8 cellular contexts compared by ENCODE assay signal in genomic region chr20:62972270-62973032, GRCh38. TPM values are rescaled to one million over a fixed set of nuclear protein-coding genes. Genes with fewer than 3 reads are reported as not detected.
DNase-seq lines count a peak whose midpoint lies in the region; ATAC-seq, FAIRE-seq and TF ChIP-seq lines count a peak whose summit lies in the region.

No MANE protein-coding gene starts in this region.

- H3K27ac Mint-ChIP-seq in activated naive CD8-positive, alpha-beta T cell treated with anti-CD3 and anti-CD28 coated beads for 36 hours, result no peak overlapping the region
- no peak overlapping the region for H3K27ac Mint-ChIP-seq in type B pancreatic cell

- DNase-seq in D721Med (ENCODE audit: insufficient read length, low spot score) (peak; percentile 99), NCI-H1092 (lab: John Stamatoyannopoulos, UW) (peak; percentile 72), SW 1271 (lab: John Stamatoyannopoulos, UW) (peak; percentile 75 to 78), cardiac septum (ENCODE audit: low spot score) (peak; percentile 88), posterior cingulate gyrus (peak; percentile 78 to 98 (median 87)), type B pancreatic cell (ENCODE audit: extremely low spot score, unreplicated experiment) (peak; percentile 90)
- DNase-seq in activated naive CD8-positive, alpha-beta T cell treated with anti-CD3 and anti-CD28 coated beads for 36 hours, result peak; percentile 89

- peaks cover 13% of the 10 kb centered on the region for H3K4me1 Mint-ChIP-seq in activated naive CD8-positive, alpha-beta T cell treated with anti-CD3 and anti-CD28 coated beads for 36 hours
- no peaks in the 10 kb centered on the region for H3K4me1 Mint-ChIP-seq in type B pancreatic cell (ENCODE audit: unreplicated experiment)

- no peaks in the 10 kb centered on the region for H3K9me3 Mint-ChIP-seq in activated naive CD8-positive, alpha-beta T cell treated with anti-CD3 and anti-CD28 coated beads for 36 hours
- H3K9me3 Mint-ChIP-seq in type B pancreatic cell, result no peaks in the 10 kb centered on the region

- no peak for FAIRE-seq in D721Med (lab: Jason Lieb, UNC)

- no peaks in the 10 kb centered on the region for H3K36me3 Mint-ChIP-seq in activated naive CD8-positive, alpha-beta T cell treated with anti-CD3 and anti-CD28 coated beads for 36 hours
- H3K36me3 Mint-ChIP-seq in type B pancreatic cell, result no peaks in the 10 kb centered on the region

- intact Hi-C loops in cardiac septum (cut with DNase I), result loop anchor here (2.0 kb wide), 1 partner anchor 36 kb away; no protein-coding TSS in a partner anchor
- intact Hi-C loops in posterior cingulate gyrus (cut with DNase I), result loop anchor here (1.0 kb wide), 1 partner anchor 37 kb away; no protein-coding TSS in a partner anchor

- peaks cover 49% of the 10 kb centered on the region for H3K27me3 Mint-ChIP-seq in activated naive CD8-positive, alpha-beta T cell treated with anti-CD3 and anti-CD28 coated beads for 36 hours
- peaks cover 67% of the 10 kb centered on the region for H3K27me3 Mint-ChIP-seq in type B pancreatic cell

- H3K4me3 Mint-ChIP-seq in activated naive CD8-positive, alpha-beta T cell treated with anti-CD3 and anti-CD28 coated beads for 36 hours, result peak overlapping the region; percentile 46
- H3K4me3 Mint-ChIP-seq in type B pancreatic cell, result peak overlapping the region; percentile 78

- peak; percentile 57 for ATAC-seq in GM21786 (IDR thresholded peaks at IDR 0.05; ENCODE audit: unreplicated experiment)

- TF ChIP-seq CTCF in D721Med (IDR thresholded peaks at IDR 0.05; ENCODE audit: insufficient read depth, missing control alignments), result peak; percentile 88
- TF ChIP-seq CTCF in type B pancreatic cell (conservative IDR thresholded peaks at IDR 0.05), result peak; percentile 86

RNA-seq across cellular contexts. Expression of gene SLC17A9, which starts 19.9 kb away (rescaled TPM):
- total RNA-seq in activated naive CD8-positive, alpha-beta T cell treated with anti-CD3 and anti-CD28 coated beads for 36 hours, result 10 to 100 TPM; 49.7 to 52.1 TPM
- total RNA-seq in cardiac septum, result 1.7 TPM
- 3.9 and 5.6 TPM in 2 replicates for total RNA-seq in type B pancreatic cell (ENCODE audit: low replicate concordance)

RNA-seq across cellular contexts. Expression of gene BHLHE23, which starts 34.3 kb away (rescaled TPM):
- total RNA-seq in activated naive CD8-positive, alpha-beta T cell treated with anti-CD3 and anti-CD28 coated beads for 36 hours, result not detected
- total RNA-seq in cardiac septum, result not detected
- total RNA-seq in type B pancreatic cell (ENCODE audit: low replicate concordance), result not detected in 2 replicates

RNA-seq across cellular contexts. Expression of gene GID8, which starts 34.5 kb away (rescaled TPM):
- 10 to 100 TPM; 47.6 to 48.5 TPM for total RNA-seq in activated naive CD8-positive, alpha-beta T cell treated with anti-CD3 and anti-CD28 coated beads for 36 hours
- total RNA-seq in cardiac septum (16.4 TPM), type B pancreatic cell (ENCODE audit: low replicate concordance) (55.8 and 68.7 TPM in 2 replicates)

RNA-seq across cellular contexts. Expression of gene DIDO1, which starts 46.1 kb away (rescaled TPM):
- total RNA-seq in activated naive CD8-positive, alpha-beta T cell treated with anti-CD3 and anti-CD28 coated beads for 36 hours, result 10 to 100 TPM; 46.3 to 47.2 TPM
- total RNA-seq in cardiac septum (38.9 TPM), type B pancreatic cell (ENCODE audit: low replicate concordance) (49.7 and 58.1 TPM in 2 replicates)

Comparison
In these comparisons a context has a peak if more than half of its experiments do, and no peak if none do; other contexts are left out.
1. Peak in every context shown above with its lines: DNase-seq and ATAC-seq.